Comparison of ENCODE assay signal across 1 cellular context in the genomic region with DNA sequence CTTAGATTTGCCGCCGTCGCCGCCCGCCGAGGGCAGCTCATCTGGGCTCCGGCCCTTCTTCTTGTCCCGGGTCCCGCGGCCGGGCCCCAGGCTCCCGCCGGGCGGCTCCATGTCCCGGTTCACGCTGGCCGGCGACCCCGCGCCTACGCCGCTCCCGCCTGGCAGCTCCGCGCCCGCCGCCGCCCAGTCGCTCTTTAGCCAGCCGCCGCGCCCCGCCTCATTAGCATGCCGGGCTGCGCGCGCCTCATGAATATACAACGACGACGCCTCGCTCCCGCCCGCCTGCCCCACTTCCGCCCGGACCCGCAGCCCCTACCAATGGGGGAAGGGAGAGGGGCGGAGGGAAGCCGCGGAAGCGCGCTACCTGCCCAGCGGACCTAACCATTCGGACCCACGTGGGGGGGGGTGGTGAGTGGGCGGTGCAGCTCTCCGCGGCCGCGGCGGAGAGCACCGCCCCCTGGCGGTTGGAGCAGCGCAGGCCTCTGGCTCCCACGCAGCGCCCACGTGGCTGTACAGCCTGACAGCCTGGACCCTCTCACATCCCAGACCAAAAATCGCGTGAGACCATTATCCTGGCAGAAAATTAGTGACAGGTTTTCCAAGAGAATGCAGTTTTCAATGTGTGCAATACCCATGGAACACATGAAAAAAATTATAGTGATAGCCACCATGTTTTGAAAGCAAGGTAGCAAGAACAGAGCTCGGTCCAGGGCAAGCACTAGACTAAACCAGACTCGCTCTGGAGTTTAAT.
TF ChIP-seq lines count a peak whose summit lies in the region.

A gene (minus strand): TSS at position 197 of the 751 bp plus-strand sequence. CDS start 86 bp downstream, at position 111.

TF ChIP-seq in HepG2, 621 proteins besides CTCF, POLR2A, EP300 and RAD21 (continued from another document and continues in another):
- TF ChIP-seq, protein P1, sequence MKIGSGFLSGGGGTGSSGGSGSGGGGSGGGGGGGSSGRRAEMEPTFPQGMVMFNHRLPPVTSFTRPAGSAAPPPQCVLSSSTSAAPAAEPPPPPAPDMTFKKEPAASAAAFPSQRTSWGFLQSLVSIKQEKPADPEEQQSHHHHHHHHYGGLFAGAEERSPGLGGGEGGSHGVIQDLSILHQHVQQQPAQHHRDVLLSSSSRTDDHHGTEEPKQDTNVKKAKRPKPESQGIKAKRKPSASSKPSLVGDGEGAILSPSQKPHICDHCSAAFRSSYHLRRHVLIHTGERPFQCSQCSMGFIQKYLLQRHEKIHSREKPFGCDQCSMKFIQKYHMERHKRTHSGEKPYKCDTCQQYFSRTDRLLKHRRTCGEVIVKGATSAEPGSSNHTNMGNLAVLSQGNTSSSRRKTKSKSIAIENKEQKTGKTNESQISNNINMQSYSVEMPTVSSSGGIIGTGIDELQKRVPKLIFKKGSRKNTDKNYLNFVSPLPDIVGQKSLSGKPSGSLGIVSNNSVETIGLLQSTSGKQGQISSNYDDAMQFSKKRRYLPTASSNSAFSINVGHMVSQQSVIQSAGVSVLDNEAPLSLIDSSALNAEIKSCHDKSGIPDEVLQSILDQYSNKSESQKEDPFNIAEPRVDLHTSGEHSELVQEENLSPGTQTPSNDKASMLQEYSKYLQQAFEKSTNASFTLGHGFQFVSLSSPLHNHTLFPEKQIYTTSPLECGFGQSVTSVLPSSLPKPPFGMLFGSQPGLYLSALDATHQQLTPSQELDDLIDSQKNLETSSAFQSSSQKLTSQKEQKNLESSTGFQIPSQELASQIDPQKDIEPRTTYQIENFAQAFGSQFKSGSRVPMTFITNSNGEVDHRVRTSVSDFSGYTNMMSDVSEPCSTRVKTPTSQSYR (CRISPR knock-in tag; IDR thresholded peaks at IDR 0.05; ENCODE audit: borderline replicate concordance), result peak; percentile 83; the same call in 1 of the 2 replicates
- TF ChIP-seq NR2F6 (IDR thresholded peaks at IDR 0.05) (no peak), NR2F6 (CRISPR knock-in tag; IDR thresholded peaks at IDR 0.05) (peak; percentile 64; the same call in 1 of the 2 replicates), SUZ12 (IDR thresholded peaks at IDR 0.05; ENCODE audit: low read depth, low read length) (no peak), ZNF598 (CRISPR knock-in tag; IDR thresholded peaks at IDR 0.05; ENCODE audit: borderline replicate concordance) (no peak), CREB1 (IDR thresholded peaks at IDR 0.05) (peak; percentile 78), CREB1 (CRISPR knock-in tag; IDR thresholded peaks at IDR 0.05) (peak; percentile 74; the same call in 1 of the 2 replicates), ZNF777 (CRISPR knock-in tag; IDR thresholded peaks at IDR 0.05) (no peak), MYNN (CRISPR knock-in tag; IDR thresholded peaks at IDR 0.05; ENCODE audit: low read depth) (no peak; the same call in 1 of the 2 replicates), ARID2 (CRISPR knock-in tag; IDR thresholded peaks at IDR 0.05; ENCODE audit: borderline replicate concordance) (no peak), ZNF614 (CRISPR knock-in tag; IDR thresholded peaks at IDR 0.05; ENCODE audit: borderline replicate concordance) (no peak), SALL1 (CRISPR knock-in tag; IDR thresholded peaks at IDR 0.05) (peak; percentile 92), ZNF605 (CRISPR knock-in tag; IDR thresholded peaks at IDR 0.05) (0 out of 2 replicates have a peak, but pooled peaks have one; percentile 23), HDAC1 (CRISPR knock-in tag; IDR thresholded peaks at IDR 0.05) (peak; percentile 93), NR2F2 (IDR thresholded peaks at IDR 0.05; ENCODE audit: borderline replicate concordance, low read depth) (no peak), SETDB1 (CRISPR knock-in tag; IDR thresholded peaks at IDR 0.05; ENCODE audit: borderline replicate concordance) (no peak), XBP1 (CRISPR knock-in tag; IDR thresholded peaks at IDR 0.05) (no peak), NFKB2 (CRISPR knock-in tag; IDR thresholded peaks at IDR 0.05; ENCODE audit: borderline replicate concordance) (no peak; the same call in 1 of the 2 replicates), ZNF17 (CRISPR knock-in tag; IDR thresholded peaks at IDR 0.05) (no peak), KAT8 (CRISPR knock-in tag; IDR thresholded peaks at IDR 0.05) (peak; percentile 88), FOXP1 (IDR thresholded peaks at IDR 0.05) (no peak), FOXP1 (CRISPR knock-in tag; IDR thresholded peaks at IDR 0.05) (no peak)
- TF ChIP-seq, protein P2, sequence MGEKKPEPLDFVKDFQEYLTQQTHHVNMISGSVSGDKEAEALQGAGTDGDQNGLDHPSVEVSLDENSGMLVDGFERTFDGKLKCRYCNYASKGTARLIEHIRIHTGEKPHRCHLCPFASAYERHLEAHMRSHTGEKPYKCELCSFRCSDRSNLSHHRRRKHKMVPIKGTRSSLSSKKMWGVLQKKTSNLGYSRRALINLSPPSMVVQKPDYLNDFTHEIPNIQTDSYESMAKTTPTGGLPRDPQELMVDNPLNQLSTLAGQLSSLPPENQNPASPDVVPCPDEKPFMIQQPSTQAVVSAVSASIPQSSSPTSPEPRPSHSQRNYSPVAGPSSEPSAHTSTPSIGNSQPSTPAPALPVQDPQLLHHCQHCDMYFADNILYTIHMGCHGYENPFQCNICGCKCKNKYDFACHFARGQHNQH (CRISPR knock-in tag; IDR thresholded peaks at IDR 0.05), result peak; percentile 65; the same call in 1 of the 2 replicates
- TF ChIP-seq, protein P3, sequence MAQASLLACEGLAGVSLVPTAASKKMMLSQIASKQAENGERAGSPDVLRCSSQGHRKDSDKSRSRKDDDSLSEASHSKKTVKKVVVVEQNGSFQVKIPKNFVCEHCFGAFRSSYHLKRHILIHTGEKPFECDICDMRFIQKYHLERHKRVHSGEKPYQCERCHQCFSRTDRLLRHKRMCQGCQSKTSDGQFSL (CRISPR knock-in tag; IDR thresholded peaks at IDR 0.05), result peak; percentile 98
- TF ChIP-seq, protein P4, sequence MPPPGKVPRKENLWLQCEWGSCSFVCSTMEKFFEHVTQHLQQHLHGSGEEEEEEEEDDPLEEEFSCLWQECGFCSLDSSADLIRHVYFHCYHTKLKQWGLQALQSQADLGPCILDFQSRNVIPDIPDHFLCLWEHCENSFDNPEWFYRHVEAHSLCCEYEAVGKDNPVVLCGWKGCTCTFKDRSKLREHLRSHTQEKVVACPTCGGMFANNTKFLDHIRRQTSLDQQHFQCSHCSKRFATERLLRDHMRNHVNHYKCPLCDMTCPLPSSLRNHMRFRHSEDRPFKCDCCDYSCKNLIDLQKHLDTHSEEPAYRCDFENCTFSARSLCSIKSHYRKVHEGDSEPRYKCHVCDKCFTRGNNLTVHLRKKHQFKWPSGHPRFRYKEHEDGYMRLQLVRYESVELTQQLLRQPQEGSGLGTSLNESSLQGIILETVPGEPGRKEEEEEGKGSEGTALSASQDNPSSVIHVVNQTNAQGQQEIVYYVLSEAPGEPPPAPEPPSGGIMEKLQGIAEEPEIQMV (CRISPR knock-in tag; IDR thresholded peaks at IDR 0.05; ENCODE audit: low read depth), result peak; percentile 96
- TF ChIP-seq, protein P5, sequence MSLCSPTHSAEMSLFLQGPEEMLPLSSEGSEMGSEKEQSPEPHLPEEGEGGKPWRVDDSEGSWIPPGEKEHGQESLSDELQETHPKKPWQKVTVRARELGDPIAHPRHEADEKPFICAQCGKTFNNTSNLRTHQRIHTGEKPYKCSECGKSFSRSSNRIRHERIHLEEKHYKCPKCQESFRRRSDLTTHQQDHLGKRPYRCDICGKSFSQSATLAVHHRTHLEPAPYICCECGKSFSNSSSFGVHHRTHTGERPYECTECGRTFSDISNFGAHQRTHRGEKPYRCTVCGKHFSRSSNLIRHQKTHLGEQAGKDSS (CRISPR knock-in tag; IDR thresholded peaks at IDR 0.05; ENCODE audit: borderline replicate concordance, low read depth), result peak; percentile 71; the same call in 1 of the 2 replicates
- TF ChIP-seq, protein P6, sequence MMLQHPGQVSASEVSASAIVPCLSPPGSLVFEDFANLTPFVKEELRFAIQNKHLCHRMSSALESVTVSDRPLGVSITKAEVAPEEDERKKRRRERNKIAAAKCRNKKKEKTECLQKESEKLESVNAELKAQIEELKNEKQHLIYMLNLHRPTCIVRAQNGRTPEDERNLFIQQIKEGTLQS (CRISPR knock-in tag; IDR thresholded peaks at IDR 0.05), result no peak
- TF ChIP-seq, protein P7, sequence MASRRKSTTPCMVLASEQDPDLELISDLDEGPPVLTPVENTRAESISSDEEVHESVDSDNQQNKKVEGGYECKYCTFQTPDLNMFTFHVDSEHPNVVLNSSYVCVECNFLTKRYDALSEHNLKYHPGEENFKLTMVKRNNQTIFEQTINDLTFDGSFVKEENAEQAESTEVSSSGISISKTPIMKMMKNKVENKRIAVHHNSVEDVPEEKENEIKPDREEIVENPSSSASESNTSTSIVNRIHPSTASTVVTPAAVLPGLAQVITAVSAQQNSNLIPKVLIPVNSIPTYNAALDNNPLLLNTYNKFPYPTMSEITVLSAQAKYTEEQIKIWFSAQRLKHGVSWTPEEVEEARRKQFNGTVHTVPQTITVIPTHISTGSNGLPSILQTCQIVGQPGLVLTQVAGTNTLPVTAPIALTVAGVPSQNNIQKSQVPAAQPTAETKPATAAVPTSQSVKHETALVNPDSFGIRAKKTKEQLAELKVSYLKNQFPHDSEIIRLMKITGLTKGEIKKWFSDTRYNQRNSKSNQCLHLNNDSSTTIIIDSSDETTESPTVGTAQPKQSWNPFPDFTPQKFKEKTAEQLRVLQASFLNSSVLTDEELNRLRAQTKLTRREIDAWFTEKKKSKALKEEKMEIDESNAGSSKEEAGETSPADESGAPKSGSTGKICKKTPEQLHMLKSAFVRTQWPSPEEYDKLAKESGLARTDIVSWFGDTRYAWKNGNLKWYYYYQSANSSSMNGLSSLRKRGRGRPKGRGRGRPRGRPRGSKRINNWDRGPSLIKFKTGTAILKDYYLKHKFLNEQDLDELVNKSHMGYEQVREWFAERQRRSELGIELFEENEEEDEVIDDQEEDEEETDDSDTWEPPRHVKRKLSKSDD (CRISPR knock-in tag; IDR thresholded peaks at IDR 0.05; ENCODE audit: low read depth), result peak; percentile 86
- TF ChIP-seq, protein P8, sequence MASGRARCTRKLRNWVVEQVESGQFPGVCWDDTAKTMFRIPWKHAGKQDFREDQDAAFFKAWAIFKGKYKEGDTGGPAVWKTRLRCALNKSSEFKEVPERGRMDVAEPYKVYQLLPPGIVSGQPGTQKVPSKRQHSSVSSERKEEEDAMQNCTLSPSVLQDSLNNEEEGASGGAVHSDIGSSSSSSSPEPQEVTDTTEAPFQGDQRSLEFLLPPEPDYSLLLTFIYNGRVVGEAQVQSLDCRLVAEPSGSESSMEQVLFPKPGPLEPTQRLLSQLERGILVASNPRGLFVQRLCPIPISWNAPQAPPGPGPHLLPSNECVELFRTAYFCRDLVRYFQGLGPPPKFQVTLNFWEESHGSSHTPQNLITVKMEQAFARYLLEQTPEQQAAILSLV (CRISPR knock-in tag; IDR thresholded peaks at IDR 0.05; ENCODE audit: borderline replicate concordance), result peak; percentile 55; the same call in 1 of the 2 replicates
- TF ChIP-seq, protein P9, sequence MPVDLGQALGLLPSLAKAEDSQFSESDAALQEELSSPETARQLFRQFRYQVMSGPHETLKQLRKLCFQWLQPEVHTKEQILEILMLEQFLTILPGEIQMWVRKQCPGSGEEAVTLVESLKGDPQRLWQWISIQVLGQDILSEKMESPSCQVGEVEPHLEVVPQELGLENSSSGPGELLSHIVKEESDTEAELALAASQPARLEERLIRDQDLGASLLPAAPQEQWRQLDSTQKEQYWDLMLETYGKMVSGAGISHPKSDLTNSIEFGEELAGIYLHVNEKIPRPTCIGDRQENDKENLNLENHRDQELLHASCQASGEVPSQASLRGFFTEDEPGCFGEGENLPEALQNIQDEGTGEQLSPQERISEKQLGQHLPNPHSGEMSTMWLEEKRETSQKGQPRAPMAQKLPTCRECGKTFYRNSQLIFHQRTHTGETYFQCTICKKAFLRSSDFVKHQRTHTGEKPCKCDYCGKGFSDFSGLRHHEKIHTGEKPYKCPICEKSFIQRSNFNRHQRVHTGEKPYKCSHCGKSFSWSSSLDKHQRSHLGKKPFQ (CRISPR knock-in tag; IDR thresholded peaks at IDR 0.05; ENCODE audit: insufficient replicate concordance), result peak; percentile 46
- TF ChIP-seq, protein P10, sequence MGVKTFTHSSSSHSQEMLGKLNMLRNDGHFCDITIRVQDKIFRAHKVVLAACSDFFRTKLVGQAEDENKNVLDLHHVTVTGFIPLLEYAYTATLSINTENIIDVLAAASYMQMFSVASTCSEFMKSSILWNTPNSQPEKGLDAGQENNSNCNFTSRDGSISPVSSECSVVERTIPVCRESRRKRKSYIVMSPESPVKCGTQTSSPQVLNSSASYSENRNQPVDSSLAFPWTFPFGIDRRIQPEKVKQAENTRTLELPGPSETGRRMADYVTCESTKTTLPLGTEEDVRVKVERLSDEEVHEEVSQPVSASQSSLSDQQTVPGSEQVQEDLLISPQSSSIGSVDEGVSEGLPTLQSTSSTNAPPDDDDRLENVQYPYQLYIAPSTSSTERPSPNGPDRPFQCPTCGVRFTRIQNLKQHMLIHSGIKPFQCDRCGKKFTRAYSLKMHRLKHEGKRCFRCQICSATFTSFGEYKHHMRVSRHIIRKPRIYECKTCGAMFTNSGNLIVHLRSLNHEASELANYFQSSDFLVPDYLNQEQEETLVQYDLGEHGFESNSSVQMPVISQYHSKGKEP (CRISPR knock-in tag; IDR thresholded peaks at IDR 0.05), result peak; percentile 23
- TF ChIP-seq, protein P11, sequence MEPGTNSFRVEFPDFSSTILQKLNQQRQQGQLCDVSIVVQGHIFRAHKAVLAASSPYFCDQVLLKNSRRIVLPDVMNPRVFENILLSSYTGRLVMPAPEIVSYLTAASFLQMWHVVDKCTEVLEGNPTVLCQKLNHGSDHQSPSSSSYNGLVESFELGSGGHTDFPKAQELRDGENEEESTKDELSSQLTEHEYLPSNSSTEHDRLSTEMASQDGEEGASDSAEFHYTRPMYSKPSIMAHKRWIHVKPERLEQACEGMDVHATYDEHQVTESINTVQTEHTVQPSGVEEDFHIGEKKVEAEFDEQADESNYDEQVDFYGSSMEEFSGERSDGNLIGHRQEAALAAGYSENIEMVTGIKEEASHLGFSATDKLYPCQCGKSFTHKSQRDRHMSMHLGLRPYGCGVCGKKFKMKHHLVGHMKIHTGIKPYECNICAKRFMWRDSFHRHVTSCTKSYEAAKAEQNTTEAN (CRISPR knock-in tag; conservative IDR thresholded peaks at IDR 0.05), result no peak
- TF ChIP-seq, protein P12, sequence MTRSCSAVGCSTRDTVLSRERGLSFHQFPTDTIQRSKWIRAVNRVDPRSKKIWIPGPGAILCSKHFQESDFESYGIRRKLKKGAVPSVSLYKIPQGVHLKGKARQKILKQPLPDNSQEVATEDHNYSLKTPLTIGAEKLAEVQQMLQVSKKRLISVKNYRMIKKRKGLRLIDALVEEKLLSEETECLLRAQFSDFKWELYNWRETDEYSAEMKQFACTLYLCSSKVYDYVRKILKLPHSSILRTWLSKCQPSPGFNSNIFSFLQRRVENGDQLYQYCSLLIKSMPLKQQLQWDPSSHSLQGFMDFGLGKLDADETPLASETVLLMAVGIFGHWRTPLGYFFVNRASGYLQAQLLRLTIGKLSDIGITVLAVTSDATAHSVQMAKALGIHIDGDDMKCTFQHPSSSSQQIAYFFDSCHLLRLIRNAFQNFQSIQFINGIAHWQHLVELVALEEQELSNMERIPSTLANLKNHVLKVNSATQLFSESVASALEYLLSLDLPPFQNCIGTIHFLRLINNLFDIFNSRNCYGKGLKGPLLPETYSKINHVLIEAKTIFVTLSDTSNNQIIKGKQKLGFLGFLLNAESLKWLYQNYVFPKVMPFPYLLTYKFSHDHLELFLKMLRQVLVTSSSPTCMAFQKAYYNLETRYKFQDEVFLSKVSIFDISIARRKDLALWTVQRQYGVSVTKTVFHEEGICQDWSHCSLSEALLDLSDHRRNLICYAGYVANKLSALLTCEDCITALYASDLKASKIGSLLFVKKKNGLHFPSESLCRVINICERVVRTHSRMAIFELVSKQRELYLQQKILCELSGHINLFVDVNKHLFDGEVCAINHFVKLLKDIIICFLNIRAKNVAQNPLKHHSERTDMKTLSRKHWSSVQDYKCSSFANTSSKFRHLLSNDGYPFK (CRISPR knock-in tag; IDR thresholded peaks at IDR 0.05; ENCODE audit: borderline replicate concordance), result peak; percentile 74; the same call in 1 of the 2 replicates
